1 cellular context compared by ENCODE assay signal in the genomic region with DNA sequence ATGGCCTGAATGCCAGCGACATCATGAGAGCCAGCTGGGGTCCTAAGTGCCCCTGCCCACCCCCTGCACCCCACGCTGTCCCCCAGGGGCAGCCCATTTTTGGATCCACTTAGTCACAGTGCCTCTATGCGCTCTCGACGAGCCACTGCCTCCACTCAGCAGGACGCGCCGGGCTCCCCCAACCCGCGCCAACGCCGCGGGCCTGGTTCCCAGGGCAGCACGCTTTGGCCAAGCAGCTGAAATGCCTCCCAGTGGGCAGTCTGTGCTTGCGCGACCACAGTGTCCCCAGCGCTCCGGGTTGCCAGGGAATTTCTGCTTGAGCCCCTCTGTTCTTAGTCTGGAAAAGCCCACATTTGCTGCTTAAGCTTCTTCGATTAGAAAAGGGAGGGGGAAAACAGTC.
TF ChIP-seq lines count a peak whose summit lies in the region.

No MANE protein-coding gene starts in this region.

TF ChIP-seq in IMR-90, 13 proteins besides CTCF, POLR2A, EP300 and RAD21:
- TF ChIP-seq MAFK (IDR thresholded peaks at IDR 0.05; ENCODE audit: low read depth, low read length) = no peak
- TF ChIP-seq FOS (IDR thresholded peaks at IDR 0.05; ENCODE audit: low read depth, low read length) = no peak
- TF ChIP-seq CEBPB (IDR thresholded peaks at IDR 0.05; ENCODE audit: low read depth, low read length) = no peak
- TF ChIP-seq NFE2L2 (IDR thresholded peaks at IDR 0.05; ENCODE audit: low read depth, low read length) = no peak
- no peak for TF ChIP-seq RFX5 (IDR thresholded peaks at IDR 0.05; ENCODE audit: low read depth, low read length)
- TF ChIP-seq, protein P1, sequence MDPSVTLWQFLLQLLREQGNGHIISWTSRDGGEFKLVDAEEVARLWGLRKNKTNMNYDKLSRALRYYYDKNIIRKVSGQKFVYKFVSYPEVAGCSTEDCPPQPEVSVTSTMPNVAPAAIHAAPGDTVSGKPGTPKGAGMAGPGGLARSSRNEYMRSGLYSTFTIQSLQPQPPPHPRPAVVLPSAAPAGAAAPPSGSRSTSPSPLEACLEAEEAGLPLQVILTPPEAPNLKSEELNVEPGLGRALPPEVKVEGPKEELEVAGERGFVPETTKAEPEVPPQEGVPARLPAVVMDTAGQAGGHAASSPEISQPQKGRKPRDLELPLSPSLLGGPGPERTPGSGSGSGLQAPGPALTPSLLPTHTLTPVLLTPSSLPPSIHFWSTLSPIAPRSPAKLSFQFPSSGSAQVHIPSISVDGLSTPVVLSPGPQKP (IDR thresholded peaks at IDR 0.05; ENCODE audit: borderline replicate concordance, low read depth, low read length) = no peak
- no peak for TF ChIP-seq CHD1 (IDR thresholded peaks at IDR 0.05; ENCODE audit: low read depth, low read length)
- TF ChIP-seq SMC3 (IDR thresholded peaks at IDR 0.05; ENCODE audit: low read depth, low read length) = no peak
- TF ChIP-seq MAZ (IDR thresholded peaks at IDR 0.05; ENCODE audit: borderline replicate concordance, low read depth, low read length) = no peak
- TF ChIP-seq BHLHE40 (IDR thresholded peaks at IDR 0.05; ENCODE audit: low read depth, low read length) = no peak
- TF ChIP-seq MXI1 (IDR thresholded peaks at IDR 0.05; ENCODE audit: borderline replicate concordance, low read depth, low read length) = no peak
- no peak for TF ChIP-seq RCOR1 (IDR thresholded peaks at IDR 0.05; ENCODE audit: insufficient replicate concordance, low read length)
